Comparison of ENCODE assay signal across 29 cellular contexts in genomic region chr11:22923561-22923960, GRCh38.
"Had no signal": no experiment of that assay in that cellular context is flagged by ENCODE, and none has a peak within 500 bp of the region (broad histone marks: within the 10 kb centered on the region; RNA-seq: fewer than 3 reads in every experiment).

No MANE protein-coding gene starts in this region.

- H3K36me3 Mint-ChIP-seq: activated naive CD4-positive, alpha-beta T cell treated with anti-CD3 and anti-CD28 coated beads, Interleukin-2, amount 10 ng/mL, durations not matched to agents 7 days and 5 days; activated naive CD8-positive, alpha-beta T cell treated with anti-CD3 and anti-CD28 coated beads, Interleukin-2, amount 10 ng/mL, durations not matched to agents 7 days and 5 days had no signal

- H3K27me3 Mint-ChIP-seq: activated CD4-positive, alpha-beta T cell treated with anti-CD3 and anti-CD28 coated beads, Interleukin-2, amount 10 ng/mL, durations not matched to agents 7 days and 5 days; activated CD8-positive, alpha-beta T cell treated with anti-CD3 and anti-CD28 coated beads for 36 hours; activated naive CD4-positive, alpha-beta T cell treated with anti-CD3 and anti-CD28 coated beads, Interleukin-2, amount 10 ng/mL, durations not matched to agents 7 days and 5 days; activated naive CD8-positive, alpha-beta T cell treated with anti-CD3 and anti-CD28 coated beads, Interleukin-2, amount 10 ng/mL, durations not matched to agents 7 days and 5 days; T-cell had no signal

- H3K27ac ChIP-seq: adrenal gland, KMS-11, SK-N-MC had no signal

- H3K9me3 Mint-ChIP-seq: activated CD4-positive, alpha-beta T cell treated with anti-CD3 and anti-CD28 coated beads, Interleukin-2, amount 10 ng/mL, durations not matched to agents 7 days and 5 days; activated CD8-positive, alpha-beta T cell treated with anti-CD3 and anti-CD28 coated beads for 36 hours; activated naive CD4-positive, alpha-beta T cell treated with anti-CD3 and anti-CD28 coated beads, Interleukin-2, amount 10 ng/mL, durations not matched to agents 7 days and 5 days; activated naive CD8-positive, alpha-beta T cell treated with anti-CD3 and anti-CD28 coated beads, Interleukin-2, amount 10 ng/mL, durations not matched to agents 7 days and 5 days; activated T-cell treated with anti-CD3 and anti-CD28 coated beads, Interleukin-2, amount 50 U/mL, for 72 hours; activated T-helper 2 cell treated with anti-CD3 and anti-CD28 coated beads, Interferon-gamma antibody, Interleukin-2, Interleukin-4, amounts not matched to agents 10 μg/mL and 5 μg/mL and 100 μg/mL, durations not matched to agents 14 hours and 24 hours and 36 hours; T-cell had no signal

- ATAC-seq: activated CD8-positive, alpha-beta T cell treated with anti-CD3 and anti-CD28 coated beads for 36 hours; activated T-cell treated with anti-CD3 and anti-CD28 coated beads, Interleukin-2, amount 50 U/mL, for 72 hours; Panc1; Right ventricle myocardium inferior; T-cell had no signal

- H3K9me3 ChIP-seq: adrenal gland had no signal

- H3K27me3 ChIP-seq: adrenal gland had no signal

- DNase-seq: activated CD4-positive, alpha-beta T cell treated with anti-CD3 and anti-CD28 coated beads, Interleukin-2, amount 10 ng/mL, durations not matched to agents 7 days and 5 days; activated CD4-positive, CD25-positive, alpha-beta regulatory T cell; activated CD8-positive, alpha-beta memory T cell treated with anti-CD3 and anti-CD28 coated beads, Interleukin-2, amount 50 U/mL, for 4 hours; activated CD8-positive, alpha-beta T cell treated with anti-CD3 and anti-CD28 coated beads for 36 hours; activated gamma-delta T cell treated with Interleukin-2 at 50 U/mL for 16 hours; activated naive CD4-positive, alpha-beta T cell treated with anti-CD3 and anti-CD28 coated beads, Interleukin-2, amount 10 ng/mL, durations not matched to agents 7 days and 5 days; activated naive CD8-positive, alpha-beta T cell treated with anti-CD3 and anti-CD28 coated beads, Interleukin-2, amount 10 ng/mL, durations not matched to agents 7 days and 5 days; activated T-cell treated with anti-CD3 and anti-CD28 coated beads, Interleukin-2, amount 50 U/mL, for 72 hours; adrenal gland; anterior cingulate cortex; caudate nucleus; MM.1S; NCI-H1105; NCI-H1436; NCI-H2081 treated with DMSO at 0.1 percent for 48 hours; NCI-H2171 treated with DMSO at 0.1 percent for 48 hours; NCI-H226; NCI-H510A; NCI-H526 treated with DMSO at 0.1 percent for 48 hours; NCI-H82; RPMI8226; T-cell; T-helper 2 cell; T1000 had no signal

- H3K4me3 ChIP-seq: adrenal gland, SK-N-MC had no signal

- H3K9ac ChIP-seq: KMS-11 had no signal

- H3K27ac Mint-ChIP-seq: activated CD4-positive, alpha-beta T cell treated with anti-CD3 and anti-CD28 coated beads, Interleukin-2, amount 10 ng/mL, durations not matched to agents 7 days and 5 days; activated CD8-positive, alpha-beta T cell treated with anti-CD3 and anti-CD28 coated beads for 36 hours; activated naive CD4-positive, alpha-beta T cell treated with anti-CD3 and anti-CD28 coated beads, Interleukin-2, amount 10 ng/mL, durations not matched to agents 7 days and 5 days; activated naive CD8-positive, alpha-beta T cell treated with anti-CD3 and anti-CD28 coated beads, Interleukin-2, amount 10 ng/mL, durations not matched to agents 7 days and 5 days; activated T-cell treated with anti-CD3 and anti-CD28 coated beads, Interleukin-2, amount 50 U/mL, for 72 hours; activated T-helper 2 cell treated with anti-CD3 and anti-CD28 coated beads, Interferon-gamma antibody, Interleukin-2, Interleukin-4, amounts not matched to agents 10 μg/mL and 5 μg/mL and 100 μg/mL, durations not matched to agents 14 hours and 24 hours and 36 hours; T-cell had no signal

- H3K36me3 ChIP-seq: adrenal gland had no signal

- H3K4me3 Mint-ChIP-seq: activated CD4-positive, alpha-beta T cell treated with anti-CD3 and anti-CD28 coated beads, Interleukin-2, amount 10 ng/mL, durations not matched to agents 7 days and 5 days; activated CD8-positive, alpha-beta T cell treated with anti-CD3 and anti-CD28 coated beads for 36 hours; activated naive CD4-positive, alpha-beta T cell treated with anti-CD3 and anti-CD28 coated beads, Interleukin-2, amount 10 ng/mL, durations not matched to agents 7 days and 5 days; activated naive CD8-positive, alpha-beta T cell treated with anti-CD3 and anti-CD28 coated beads, Interleukin-2, amount 10 ng/mL, durations not matched to agents 7 days and 5 days; activated T-cell treated with anti-CD3 and anti-CD28 coated beads, Interleukin-2, amount 50 U/mL, for 72 hours; T-cell had no signal

- H3K4me2 ChIP-seq: KMS-11 had no signal
